1 cellular context compared by ENCODE assay signal in the genomic region with DNA sequence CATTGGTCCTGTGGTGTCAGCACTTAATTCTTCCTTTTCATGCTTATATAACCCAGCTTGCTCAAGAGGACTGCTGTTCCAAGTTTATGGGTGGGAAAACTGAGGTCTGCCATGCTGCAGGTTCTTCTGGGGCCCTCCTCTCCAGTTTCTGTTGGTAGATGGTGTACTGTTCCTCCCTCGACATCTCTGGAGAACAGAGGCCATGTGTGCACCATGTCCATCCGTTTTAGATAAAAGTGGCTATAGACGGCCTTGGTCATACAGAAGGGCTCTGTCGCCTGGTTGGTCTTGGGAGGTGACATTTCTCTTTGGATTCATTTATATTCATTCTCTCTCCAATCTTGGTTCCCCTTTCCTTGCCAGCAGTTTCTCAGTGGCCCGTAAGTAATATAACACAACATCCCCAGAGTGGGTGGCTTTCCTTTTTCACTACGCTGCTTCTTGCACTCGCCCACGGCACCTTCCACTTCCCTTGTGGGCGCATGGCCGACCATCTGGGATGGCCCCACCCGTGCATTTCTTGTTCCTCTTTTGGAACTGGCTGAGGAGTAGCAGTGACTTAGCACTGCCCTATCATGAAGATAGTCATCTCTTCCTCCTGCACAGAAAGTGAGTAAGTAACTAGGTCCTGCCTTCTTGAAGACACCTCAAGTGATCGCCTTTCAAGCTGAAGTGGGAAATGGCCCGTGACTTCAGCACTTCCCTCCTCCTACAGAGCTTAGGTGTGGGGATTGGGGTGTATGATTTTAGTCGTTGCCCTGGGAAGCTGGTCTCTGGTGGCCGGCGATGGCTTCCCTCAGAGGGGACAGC.
A peak's percentile ranks its signal among the peaks of the same experiment; 100 is the strongest.
TF ChIP-seq lines count a peak whose summit lies in the region.

No MANE protein-coding gene starts in this region.

TF ChIP-seq in GM12878, 131 proteins besides CTCF, POLR2A, EP300 and RAD21 (continued from another document and continues in another):
- TF ChIP-seq, protein P1, sequence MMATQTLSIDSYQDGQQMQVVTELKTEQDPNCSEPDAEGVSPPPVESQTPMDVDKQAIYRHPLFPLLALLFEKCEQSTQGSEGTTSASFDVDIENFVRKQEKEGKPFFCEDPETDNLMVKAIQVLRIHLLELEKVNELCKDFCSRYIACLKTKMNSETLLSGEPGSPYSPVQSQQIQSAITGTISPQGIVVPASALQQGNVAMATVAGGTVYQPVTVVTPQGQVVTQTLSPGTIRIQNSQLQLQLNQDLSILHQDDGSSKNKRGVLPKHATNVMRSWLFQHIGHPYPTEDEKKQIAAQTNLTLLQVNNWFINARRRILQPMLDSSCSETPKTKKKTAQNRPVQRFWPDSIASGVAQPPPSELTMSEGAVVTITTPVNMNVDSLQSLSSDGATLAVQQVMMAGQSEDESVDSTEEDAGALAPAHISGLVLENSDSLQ (IDR thresholded peaks at IDR 0.05): no peak
- TF ChIP-seq SPI1 (IDR thresholded peaks at IDR 0.05; ENCODE audit: borderline replicate concordance, insufficient read depth, low read depth, low read length) (peak; percentile 91), RAD51 (IDR thresholded peaks at IDR 0.05) (no peak), YBX1 (IDR thresholded peaks at IDR 0.05) (no peak), ATF2 (IDR thresholded peaks at IDR 0.05; ENCODE audit: low read length) (no peak; the same call in 1 of the 2 replicates), POLR2AphosphoS2 (IDR thresholded peaks at IDR 0.05; ENCODE audit: low read depth, low read length) (no peak), MEF2A (IDR thresholded peaks at IDR 0.05; ENCODE audit: insufficient read depth, low read depth, low read length) (peak; percentile 82), SRF (IDR thresholded peaks at IDR 0.05; ENCODE audit: low read depth in 2 of 2, low read length in 2 of 2) (no peak), IKZF1 (conservative IDR thresholded peaks at IDR 0.05) (peak; percentile 98), KLF5 (IDR thresholded peaks at IDR 0.05; ENCODE audit: partially characterized antibody) (no peak), IRF3 (IDR thresholded peaks at IDR 0.05) (no peak), JUNB (IDR thresholded peaks at IDR 0.05) (no peak), RELB (IDR thresholded peaks at IDR 0.05; ENCODE audit: low read depth) (peak; percentile 90), ZNF217 (IDR thresholded peaks at IDR 0.05) (no peak), IKZF2 (IDR thresholded peaks at IDR 0.05) (peak; percentile 97), SREBF1 (IDR thresholded peaks at IDR 0.05; ENCODE audit: low read length) (no peak), SMAD5 (IDR thresholded peaks at IDR 0.05; ENCODE audit: low read depth) (no peak), NFIC (IDR thresholded peaks at IDR 0.05; ENCODE audit: low read depth, low read length) (peak; percentile 70), ZNF687 (IDR thresholded peaks at IDR 0.05) (no peak), MTA3 (IDR thresholded peaks at IDR 0.05; ENCODE audit: borderline replicate concordance, low read length) (peak; percentile 67; the same call in 1 of the 2 replicates), HDAC6 (IDR thresholded peaks at IDR 0.05; ENCODE audit: unreplicated experiment) (no peak), ATF7 (IDR thresholded peaks at IDR 0.05; ENCODE audit: low read depth) (peak; percentile 68), ESRRA (IDR thresholded peaks at IDR 0.05; ENCODE audit: low read length) (no peak), MTA2 (IDR thresholded peaks at IDR 0.05; ENCODE audit: low read depth) (peak; percentile 74), HDGF (IDR thresholded peaks at IDR 0.05) (no peak), ZZZ3 (IDR thresholded peaks at IDR 0.05; ENCODE audit: control insufficient read depth, insufficient read length, low read depth) (no peak), CBX5 (IDR thresholded peaks at IDR 0.05; ENCODE audit: low read depth) (no peak), ZBED1 (IDR thresholded peaks at IDR 0.05; ENCODE audit: borderline replicate concordance) (peak; percentile 58; the same call in 1 of the 2 replicates), EZH2 (IDR thresholded peaks at IDR 0.05; ENCODE audit: borderline replicate concordance, control insufficient read depth, low read depth, low read length) (no peak), REST (IDR thresholded peaks at IDR 0.05; ENCODE audit: low read depth, low read length) (no peak), TCF7 (IDR thresholded peaks at IDR 0.05; ENCODE audit: borderline replicate concordance) (no peak), MXI1 (IDR thresholded peaks at IDR 0.05; ENCODE audit: low read depth, low read length) (peak; percentile 50; the same call in 1 of the 2 replicates), SP1 (IDR thresholded peaks at IDR 0.05; ENCODE audit: low read depth, low read length) (peak; percentile 68), PML (IDR thresholded peaks at IDR 0.05; ENCODE audit: low read length) (no peak), NFYA (IDR thresholded peaks at IDR 0.05; ENCODE audit: borderline replicate concordance, low read depth, low read length) (no peak), GATAD2B (conservative IDR thresholded peaks at IDR 0.05; ENCODE audit: low read depth) (peak; percentile 81)
- TF ChIP-seq, protein P2, sequence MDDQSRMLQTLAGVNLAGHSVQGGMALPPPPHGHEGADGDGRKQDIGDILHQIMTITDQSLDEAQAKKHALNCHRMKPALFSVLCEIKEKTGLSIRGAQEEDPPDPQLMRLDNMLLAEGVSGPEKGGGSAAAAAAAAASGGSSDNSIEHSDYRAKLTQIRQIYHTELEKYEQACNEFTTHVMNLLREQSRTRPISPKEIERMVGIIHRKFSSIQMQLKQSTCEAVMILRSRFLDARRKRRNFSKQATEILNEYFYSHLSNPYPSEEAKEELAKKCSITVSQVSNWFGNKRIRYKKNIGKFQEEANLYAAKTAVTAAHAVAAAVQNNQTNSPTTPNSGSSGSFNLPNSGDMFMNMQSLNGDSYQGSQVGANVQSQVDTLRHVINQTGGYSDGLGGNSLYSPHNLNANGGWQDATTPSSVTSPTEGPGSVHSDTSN (IDR thresholded peaks at IDR 0.05; ENCODE audit: insufficient replicate concordance, low read depth, low read length): no peak
- TF ChIP-seq, protein P3, sequence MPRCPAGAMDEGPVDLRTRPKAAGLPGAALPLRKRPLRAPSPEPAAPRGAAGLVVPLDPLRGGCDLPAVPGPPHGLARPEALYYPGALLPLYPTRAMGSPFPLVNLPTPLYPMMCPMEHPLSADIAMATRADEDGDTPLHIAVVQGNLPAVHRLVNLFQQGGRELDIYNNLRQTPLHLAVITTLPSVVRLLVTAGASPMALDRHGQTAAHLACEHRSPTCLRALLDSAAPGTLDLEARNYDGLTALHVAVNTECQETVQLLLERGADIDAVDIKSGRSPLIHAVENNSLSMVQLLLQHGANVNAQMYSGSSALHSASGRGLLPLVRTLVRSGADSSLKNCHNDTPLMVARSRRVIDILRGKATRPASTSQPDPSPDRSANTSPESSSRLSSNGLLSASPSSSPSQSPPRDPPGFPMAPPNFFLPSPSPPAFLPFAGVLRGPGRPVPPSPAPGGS (IDR thresholded peaks at IDR 0.05; ENCODE audit: borderline replicate concordance, insufficient read depth, low read depth, low read length, poor library complexity, severe bottlenecking): no peak
